9 cellular contexts compared by ENCODE assay signal in genomic region chr1:19123837-19124236, GRCh38.
DNase-seq lines count a peak whose midpoint lies in the region; ATAC-seq and TF ChIP-seq lines count a peak whose summit lies in the region.
"Had no signal": no experiment of that assay in that cellular context is flagged by ENCODE, and none has a peak within 500 bp of the region (broad histone marks: within the 10 kb centered on the region; RNA-seq: fewer than 3 reads in every experiment).

No MANE protein-coding gene starts in this region.

- peaks cover 49% of the 10 kb centered on the region for H3K4me1 Mint-ChIP-seq in activated CD4-positive, alpha-beta T cell treated with anti-CD3 and anti-CD28 coated beads, Interleukin-2, amount 10 ng/mL, durations not matched to agents 7 days and 5 days
- peaks cover 27% of the 10 kb centered on the region for H3K4me1 Mint-ChIP-seq in stimulated activated naive CD8-positive, alpha-beta T cell treated with anti-CD3 and anti-CD28 coated beads, Interleukin-15, amount 100 ng/mL, for 72 hours
- no peaks in the 10 kb centered on the region for H3K4me1 Mint-ChIP-seq in chondrocyte (ENCODE audit: low read depth)

- peaks cover 89% of the 10 kb centered on the region for H3K36me3 Mint-ChIP-seq in activated CD4-positive, alpha-beta T cell treated with anti-CD3 and anti-CD28 coated beads, Interleukin-2, amount 10 ng/mL, durations not matched to agents 7 days and 5 days (ENCODE audit: low read depth)
- H3K36me3 Mint-ChIP-seq in chondrocyte (ENCODE audit: low read depth) = peaks cover 72% of the 10 kb centered on the region

- H3K4me3 ChIP-seq in fibroblast of pulmonary artery (replicated peaks; ENCODE audit: low read depth, low read length) = no peak overlapping the region

- CTCF ChIA-PET in activated CD4-positive, alpha-beta T cell treated with anti-CD3 and anti-CD28 coated beads, Interleukin-2, amount 10 ng/mL, durations not matched to agents 7 days and 5 days (lab: Charles Lee) = interaction anchor here (0.5 to 1.8 kb wide), 4 partner anchors 10 to 538 kb away, joined by 3 to 8 read pairs (median 3); no protein-coding TSS in a partner anchor

- POLR2A ChIA-PET in activated CD4-positive, alpha-beta T cell treated with anti-CD3 and anti-CD28 coated beads, Interleukin-2, amount 10 ng/mL, durations not matched to agents 7 days and 5 days (lab: Charles Lee) = interaction anchor here (0.6 kb wide), 1 partner anchor 199 kb away, joined by 4 read pairs; no protein-coding TSS in a partner anchor

- peak overlapping the region; percentile 72 for H3K27ac Mint-ChIP-seq in activated CD4-positive, alpha-beta T cell treated with anti-CD3 and anti-CD28 coated beads, Interleukin-2, amount 10 ng/mL, durations not matched to agents 7 days and 5 days
- H3K27ac Mint-ChIP-seq in stimulated activated naive CD8-positive, alpha-beta T cell treated with anti-CD3 and anti-CD28 coated beads, Interleukin-15, amount 100 ng/mL, for 72 hours = peak overlapping the region in 1 of 2 donors; percentile 83
- H3K27ac Mint-ChIP-seq in chondrocyte (ENCODE audit: unreplicated experiment) = no peak overlapping the region

- no peak for TF ChIP-seq CTCF in fibroblast of pulmonary artery (IDR thresholded peaks at IDR 0.05; ENCODE audit: low read length, missing control alignments)
- no peak for TF ChIP-seq CTCF in chondrocyte (IDR thresholded peaks at IDR 0.05)

- no peaks in the 10 kb centered on the region for H3K9me3 Mint-ChIP-seq in activated CD4-positive, alpha-beta T cell treated with anti-CD3 and anti-CD28 coated beads, Interleukin-2, amount 10 ng/mL, durations not matched to agents 7 days and 5 days
- H3K9me3 Mint-ChIP-seq in stimulated activated naive CD8-positive, alpha-beta T cell treated with anti-CD3 and anti-CD28 coated beads, Interleukin-15, amount 100 ng/mL, for 72 hours = no peaks in the 10 kb centered on the region
- no peaks in the 10 kb centered on the region for H3K9me3 Mint-ChIP-seq in chondrocyte (ENCODE audit: low read depth)

- peak; percentile 6 for DNase-seq in activated naive CD4-positive, alpha-beta T cell treated with Interleukin-2 at 50 U/mL for 16 hours
- DNase-seq in activated naive CD4-positive, alpha-beta T cell treated with anti-CD3 and anti-CD28 coated beads, Interleukin-2, amount 50 U/mL, for 16 hours = no peak
- peak; percentile 62 for DNase-seq in activated CD4-positive, alpha-beta T cell treated with anti-CD3 and anti-CD28 coated beads, Interleukin-2, amount 10 ng/mL, durations not matched to agents 7 days and 5 days
- DNase-seq in fibroblast of pulmonary artery (ENCODE audit: low read depth) (peak; percentile 10), hepatic stellate cell (ENCODE audit: low spot score) (no peak), chondrocyte (ENCODE audit: low spot score) (no peak)
- peak in 1 of 2 donors; percentile 40 for DNase-seq in stimulated activated naive CD8-positive, alpha-beta T cell treated with anti-CD3 and anti-CD28 coated beads, Interleukin-15, amount 100 ng/mL, for 72 hours
- DNase-seq: effector CD4-positive, alpha-beta T cell had no signal

- peak overlapping the region; percentile 10 for H3K4me3 Mint-ChIP-seq in activated CD4-positive, alpha-beta T cell treated with anti-CD3 and anti-CD28 coated beads, Interleukin-2, amount 10 ng/mL, durations not matched to agents 7 days and 5 days
- peak overlapping the region in 1 of 2 donors; percentile 67 for H3K4me3 Mint-ChIP-seq in stimulated activated naive CD8-positive, alpha-beta T cell treated with anti-CD3 and anti-CD28 coated beads, Interleukin-15, amount 100 ng/mL, for 72 hours
- H3K4me3 Mint-ChIP-seq in chondrocyte (ENCODE audit: unreplicated experiment) = no peak overlapping the region

- ATAC-seq in stimulated activated naive CD8-positive, alpha-beta T cell treated with anti-CD3 and anti-CD28 coated beads, Interleukin-15, amount 100 ng/mL, for 72 hours = peak; percentile 80
- no peak for ATAC-seq in GM18867 (IDR thresholded peaks at IDR 0.05; ENCODE audit: unreplicated experiment)

- H3K27me3 Mint-ChIP-seq in activated CD4-positive, alpha-beta T cell treated with anti-CD3 and anti-CD28 coated beads, Interleukin-2, amount 10 ng/mL, durations not matched to agents 7 days and 5 days = no peaks in the 10 kb centered on the region
- H3K27me3 Mint-ChIP-seq in stimulated activated naive CD8-positive, alpha-beta T cell treated with anti-CD3 and anti-CD28 coated beads, Interleukin-15, amount 100 ng/mL, for 72 hours = no peaks in the 10 kb centered on the region
- no peaks in the 10 kb centered on the region for H3K27me3 Mint-ChIP-seq in chondrocyte (ENCODE audit: low read depth)

Comparison
In these comparisons a context has a peak if more than half of its experiments do, and no peak if none do; other contexts are left out.
1. DNase-seq: peak in activated naive CD4-positive, alpha-beta T cell treated with Interleukin-2 at 50 U/mL for 16 hours (single experiment), activated CD4-positive, alpha-beta T cell treated with anti-CD3 and anti-CD28 coated beads, Interleukin-2, amount 10 ng/mL, durations not matched to agents 7 days and 5 days (single experiment) and fibroblast of pulmonary artery (single experiment); none in activated naive CD4-positive, alpha-beta T cell treated with anti-CD3 and anti-CD28 coated beads, Interleukin-2, amount 50 U/mL, for 16 hours (single experiment), hepatic stellate cell (single experiment) and chondrocyte (single experiment).